In genomic region chr2:106572541-106573148, GRCh38 we compare ENCODE assay signal across 9 cellular contexts.
A peak's percentile ranks its signal among the peaks of the same experiment; 100 is the strongest.
DNase-seq lines count a peak whose midpoint lies in the region; ATAC-seq and TF ChIP-seq lines count a peak whose summit lies in the region.
"Had no signal": no experiment of that assay in that cellular context is flagged by ENCODE, and none has a peak within 500 bp of the region (broad histone marks: within the 10 kb centered on the region; RNA-seq: fewer than 3 reads in every experiment).

No MANE protein-coding gene starts in this region.

- H3K36me3 Mint-ChIP-seq in mesothelial cell of epicardium: no peaks in the 10 kb centered on the region
- H3K36me3 Mint-ChIP-seq in activated T-helper 17 cell treated with anti-CD3 and anti-CD28 coated beads, Interleukin-2, amount 50 U/mL, for 72 hours (ENCODE audit: low read depth): no peaks in the 10 kb centered on the region

- no peaks in the 10 kb centered on the region for H3K9me3 ChIP-seq in adipocyte (ENCODE audit: control insufficient read depth, low read length)

- no peak overlapping the region for H3K27ac Mint-ChIP-seq in mesothelial cell of epicardium
- H3K27ac Mint-ChIP-seq in activated T-helper 17 cell treated with anti-CD3 and anti-CD28 coated beads, Interleukin-2, amount 50 U/mL, for 72 hours: no peak overlapping the region

- peaks cover 22% of the 10 kb centered on the region for H3K4me1 Mint-ChIP-seq in mesothelial cell of epicardium
- no peaks in the 10 kb centered on the region for H3K4me1 Mint-ChIP-seq in activated T-helper 17 cell treated with anti-CD3 and anti-CD28 coated beads, Interleukin-2, amount 50 U/mL, for 72 hours

- no peak overlapping the region for H3K9ac ChIP-seq in adipocyte (ENCODE audit: low read length)

- H3K4me1 ChIP-seq in adipocyte (ENCODE audit: control insufficient read depth, insufficient read depth, low read length): peaks cover 14% of the 10 kb centered on the region

- no peak overlapping the region for H3K4me3 Mint-ChIP-seq in mesothelial cell of epicardium
- H3K4me3 Mint-ChIP-seq in activated T-helper 17 cell treated with anti-CD3 and anti-CD28 coated beads, Interleukin-2, amount 50 U/mL, for 72 hours: no peak overlapping the region

- H3K4me3 ChIP-seq in H7 (ENCODE audit: insufficient read depth, low read depth, low read length) (no peak overlapping the region), adipocyte (ENCODE audit: low read length) (no peak overlapping the region)
- H3K4me3 ChIP-seq: lung had no signal

- peaks cover 3% of the 10 kb centered on the region for H3K27me3 Mint-ChIP-seq in mesothelial cell of epicardium (ENCODE audit: low read depth)
- peaks cover 31% of the 10 kb centered on the region for H3K27me3 Mint-ChIP-seq in activated T-helper 17 cell treated with anti-CD3 and anti-CD28 coated beads, Interleukin-2, amount 50 U/mL, for 72 hours

- no peak for ATAC-seq in activated T-helper 17 cell treated with anti-CD3 and anti-CD28 coated beads, Interleukin-2, amount 50 U/mL, for 72 hours (replicated peaks)
- ATAC-seq in HG03469 (IDR thresholded peaks at IDR 0.05; ENCODE audit: unreplicated experiment): no peak

- TF ChIP-seq CTCF in mesothelial cell of epicardium (IDR thresholded peaks at IDR 0.05; ENCODE audit: unreplicated experiment): peak; percentile 80

- DNase-seq in D341Med (ENCODE audit: low spot score) (peak; percentile 33), H7 (peak; percentile 50), adipocyte (ENCODE audit: low read depth) (peak; percentile 6), mesothelial cell of epicardium (ENCODE audit: low spot score in 2 of 2, unreplicated experiment in 2 of 2) (no peak), OCI-M2 (lab: John Stamatoyannopoulos, UW; ENCODE audit: unreplicated experiment) (no peak), NCI-H2227 treated with DMSO at 0.1 percent for 48 hours (lab: John Stamatoyannopoulos, UW) (no peak)

- no peaks in the 10 kb centered on the region for H3K27me3 ChIP-seq in H7 (ENCODE audit: control insufficient read depth, insufficient read depth, low read length)
- peaks cover 23% of the 10 kb centered on the region for H3K27me3 ChIP-seq in adipocyte (replicated peaks; ENCODE audit: control insufficient read depth, insufficient read depth, low read length)

- H3K36me3 ChIP-seq in H7 (replicated peaks; ENCODE audit: control insufficient read depth, insufficient read depth, low read length): no peaks in the 10 kb centered on the region
- no peaks in the 10 kb centered on the region for H3K36me3 ChIP-seq in adipocyte (ENCODE audit: control insufficient read depth, insufficient read depth, low read length, severe bottlenecking)

- H3K9me3 Mint-ChIP-seq in mesothelial cell of epicardium: no peaks in the 10 kb centered on the region
- H3K9me3 Mint-ChIP-seq in activated T-helper 17 cell treated with anti-CD3 and anti-CD28 coated beads, Interleukin-2, amount 50 U/mL, for 72 hours: no peaks in the 10 kb centered on the region

Comparison
In these comparisons a context has a peak if more than half of its experiments do, and no peak if none do; other contexts are left out.
1. DNase-seq: peak in D341Med (single experiment), H7 (single experiment) and adipocyte (single experiment); none in mesothelial cell of epicardium (0 of 2), OCI-M2 (single experiment) and NCI-H2227 treated with DMSO at 0.1 percent for 48 hours (single experiment).